ENCODE assay signal across 1 cellular context in genomic region chr11:73750862-73751261, GRCh38. TPM values are rescaled to one million over a fixed set of nuclear protein-coding genes. Genes with fewer than 3 reads are reported as not detected.
"Had no signal": no experiment of that assay in that cellular context is flagged by ENCODE, and none has a peak within 500 bp of the region (broad histone marks: within the 10 kb centered on the region; RNA-seq: fewer than 3 reads in every experiment).

No MANE protein-coding gene starts in this region.

RNA-seq across cellular contexts. Expression of gene MRPL48, which starts 36.8 kb away (rescaled TPM):
- total RNA-seq: ascending aorta had no signal
